Comparison of ENCODE assay signal across 14 cellular contexts in genomic region chr14:61153436-61153835, GRCh38.
A peak's percentile ranks its signal among the peaks of the same experiment; 100 is the strongest.
DNase-seq lines count a peak whose midpoint lies in the region; ATAC-seq and TF ChIP-seq lines count a peak whose summit lies in the region.
"Had no signal": no experiment of that assay in that cellular context is flagged by ENCODE, and none has a peak within 500 bp of the region (broad histone marks: within the 10 kb centered on the region; RNA-seq: fewer than 3 reads in every experiment).

No MANE protein-coding gene starts in this region.

- H3K4me1 Mint-ChIP-seq in endodermal cell = peaks cover 16% of the 10 kb centered on the region
- H3K4me1 Mint-ChIP-seq in neural crest cell = peaks cover 27% of the 10 kb centered on the region
- H3K4me1 Mint-ChIP-seq in effector memory CD8-positive, alpha-beta T cell (ENCODE audit: low read depth in 2 of 2) = no peaks in the 10 kb centered on the region
- H3K4me1 Mint-ChIP-seq in activated T-cell treated with anti-CD3 and anti-CD28 coated beads, Interleukin-2, amount 50 U/mL, for 4 hours (ENCODE audit: low read depth) = no peaks in the 10 kb centered on the region
- no peaks in the 10 kb centered on the region for H3K4me1 Mint-ChIP-seq in CD8-positive, alpha-beta T cell (ENCODE audit: low read depth)
- H3K4me1 Mint-ChIP-seq: CD8-positive, alpha-beta memory T cell had no signal

- H3K36me3 Mint-ChIP-seq in endodermal cell (ENCODE audit: low read depth) = no peaks in the 10 kb centered on the region
- H3K36me3 Mint-ChIP-seq in neural crest cell (ENCODE audit: low read depth) = no peaks in the 10 kb centered on the region
- no peaks in the 10 kb centered on the region for H3K36me3 Mint-ChIP-seq in effector memory CD8-positive, alpha-beta T cell (ENCODE audit: insufficient read depth)
- H3K36me3 Mint-ChIP-seq in activated T-cell treated with anti-CD3 and anti-CD28 coated beads, Interleukin-2, amount 50 U/mL, for 4 hours (ENCODE audit: insufficient read depth) = no peaks in the 10 kb centered on the region
- H3K36me3 Mint-ChIP-seq in activated naive CD4-positive, alpha-beta T cell treated with anti-CD3 and anti-CD28 coated beads, Interleukin-2, amount 50 U/mL, for 72 hours = no peaks in the 10 kb centered on the region
- no peaks in the 10 kb centered on the region for H3K36me3 Mint-ChIP-seq in CD8-positive, alpha-beta T cell
- H3K36me3 Mint-ChIP-seq: CD8-positive, alpha-beta memory T cell had no signal

- CTCF ChIA-PET in CD8-positive, alpha-beta T cell (lab: Charles Lee) = no interaction called here

- H3K4me1 ChIP-seq in endodermal cell (ENCODE audit: control insufficient read depth, insufficient read depth, low read length) = peaks cover 5% of the 10 kb centered on the region
- no peaks in the 10 kb centered on the region for H3K4me1 ChIP-seq in CD8-positive, alpha-beta T cell (ENCODE audit: insufficient read depth, low read length)

- no peaks in the 10 kb centered on the region for H3K27me3 Mint-ChIP-seq in endodermal cell (ENCODE audit: insufficient read depth)
- H3K27me3 Mint-ChIP-seq in neural crest cell (ENCODE audit: low read depth) = no peaks in the 10 kb centered on the region
- H3K27me3 Mint-ChIP-seq in effector memory CD8-positive, alpha-beta T cell = peaks cover 22 to 39% of the 10 kb centered on the region in 2 donors
- H3K27me3 Mint-ChIP-seq in activated T-cell treated with anti-CD3 and anti-CD28 coated beads, Interleukin-2, amount 50 U/mL, for 4 hours (ENCODE audit: low read depth) = peaks cover 12% of the 10 kb centered on the region
- H3K27me3 Mint-ChIP-seq in CD8-positive, alpha-beta T cell (ENCODE audit: low read depth) = peaks cover 16% of the 10 kb centered on the region

- no peak overlapping the region for H3K4me3 ChIP-seq in H7 (ENCODE audit: insufficient read depth, low read depth, low read length)
- H3K4me3 ChIP-seq in endodermal cell (ENCODE audit: low read length) = no peak overlapping the region
- H3K4me3 ChIP-seq in CD8-positive, alpha-beta T cell (ENCODE audit: low read depth, low read length) = no peak overlapping the region

- no peaks in the 10 kb centered on the region for H3K36me3 ChIP-seq in H7 (replicated peaks; ENCODE audit: control insufficient read depth, insufficient read depth, low read length)
- H3K36me3 ChIP-seq in endodermal cell (ENCODE audit: control insufficient read depth, insufficient read depth, low read length) = no peaks in the 10 kb centered on the region
- no peaks in the 10 kb centered on the region for H3K36me3 ChIP-seq in CD8-positive, alpha-beta T cell (ENCODE audit: insufficient read depth, low read length)

- TF ChIP-seq CTCF in endodermal cell (conservative IDR thresholded peaks at IDR 0.05) = no peak
- no peak for TF ChIP-seq CTCF in neural crest cell (conservative IDR thresholded peaks at IDR 0.05)
- no peak for TF ChIP-seq CTCF in CD8-positive, alpha-beta T cell (IDR thresholded peaks at IDR 0.05)

- H3K4me3 Mint-ChIP-seq in endodermal cell (no peak overlapping the region), neural crest cell (no peak overlapping the region)
- H3K4me3 Mint-ChIP-seq in effector memory CD8-positive, alpha-beta T cell = no peak overlapping the region
- no peak overlapping the region for H3K4me3 Mint-ChIP-seq in activated T-cell treated with anti-CD3 and anti-CD28 coated beads, Interleukin-2, amount 50 U/mL, for 4 hours
- H3K4me3 Mint-ChIP-seq in CD8-positive, alpha-beta T cell = no peak overlapping the region
- H3K4me3 Mint-ChIP-seq: CD8-positive, alpha-beta memory T cell had no signal

- WGBS in endodermal cell (ENCODE audit: insufficient coverage in 1 of 2, insufficient read length in 1 of 2), 2 experiments = 70% methylated on average over 3 of the region's 3 CpGs; no CpG with 5 or more reads in 1 of the 2 experiments

- H3K27ac Mint-ChIP-seq in endodermal cell = no peak overlapping the region
- H3K27ac Mint-ChIP-seq in neural crest cell (ENCODE audit: unreplicated experiment) = peak overlapping the region; percentile 59
- H3K27ac Mint-ChIP-seq in effector memory CD8-positive, alpha-beta T cell = no peak overlapping the region
- H3K27ac Mint-ChIP-seq in activated naive CD4-positive, alpha-beta T cell treated with anti-CD3 and anti-CD28 coated beads, Interleukin-2, amount 50 U/mL, for 72 hours = no peak overlapping the region
- H3K27ac Mint-ChIP-seq in CD8-positive, alpha-beta T cell = no peak overlapping the region

- intact Hi-C loops in CD8-positive, alpha-beta T cell (cut with DNase I, micrococcal nuclease) = no loop called here

- H3K9me3 ChIP-seq in endodermal cell (ENCODE audit: control insufficient read depth, low read length) = no peaks in the 10 kb centered on the region
- H3K9me3 ChIP-seq in CD8-positive, alpha-beta T cell (ENCODE audit: low read length) = no peaks in the 10 kb centered on the region

- no peaks in the 10 kb centered on the region for H3K9me3 Mint-ChIP-seq in endodermal cell
- peaks cover 2% of the 10 kb centered on the region for H3K9me3 Mint-ChIP-seq in neural crest cell
- peaks cover 0 to 2% of the 10 kb centered on the region in 2 donors for H3K9me3 Mint-ChIP-seq in effector memory CD8-positive, alpha-beta T cell
- no peaks in the 10 kb centered on the region for H3K9me3 Mint-ChIP-seq in activated T-cell treated with anti-CD3 and anti-CD28 coated beads, Interleukin-2, amount 50 U/mL, for 4 hours
- H3K9me3 Mint-ChIP-seq in activated naive CD4-positive, alpha-beta T cell treated with anti-CD3 and anti-CD28 coated beads, Interleukin-2, amount 50 U/mL, for 72 hours = peaks cover 0 to 4% of the 10 kb centered on the region in 2 donors
- H3K9me3 Mint-ChIP-seq in CD8-positive, alpha-beta T cell = no peaks in the 10 kb centered on the region
- H3K9me3 Mint-ChIP-seq: CD8-positive, alpha-beta memory T cell had no signal

- peak overlapping the region; percentile 87 for H3K27ac ChIP-seq in endodermal cell (ENCODE audit: low read depth, low read length)
- H3K27ac ChIP-seq in CD8-positive, alpha-beta T cell (ENCODE audit: low read depth, low read length) = no peak overlapping the region

- POLR2A ChIA-PET in CD8-positive, alpha-beta T cell (lab: Charles Lee) = no interaction called here

- DNase-seq in H7 = peak; percentile 51
- DNase-seq in NCI-H69 (lab: John Stamatoyannopoulos, UW) = peak; percentile 98
- peak; percentile 53 for DNase-seq in endodermal cell
- no peak for DNase-seq in neural crest cell (ENCODE audit: low read depth, low spot score)
- DNase-seq in effector memory CD8-positive, alpha-beta T cell = no peak
- no peak for DNase-seq in activated T-cell treated with anti-CD3 and anti-CD28 coated beads, Interleukin-2, amount 50 U/mL, for 4 hours
- DNase-seq in activated naive CD4-positive, alpha-beta T cell treated with anti-CD3 and anti-CD28 coated beads, Interleukin-2, amount 50 U/mL, for 72 hours (ENCODE audit: low spot score in 2 of 2) = no peak
- DNase-seq in CD8-positive, alpha-beta T cell = no peak
- DNase-seq: activated CD8-positive, alpha-beta memory T cell treated with anti-CD3 and anti-CD28 coated beads, Interleukin-2, amount 50 U/mL, for 4 hours; CD8-positive, alpha-beta memory T cell; erythroblast; NCI-H345; nucleus accumbens; stimulated activated naive CD4-positive, alpha-beta T cell had no signal

- H3K9ac ChIP-seq in endodermal cell (ENCODE audit: extremely low read depth, low read length, poor library complexity, severe bottlenecking) = no peak overlapping the region

- no peak for ATAC-seq in effector memory CD8-positive, alpha-beta T cell (replicated peaks)
- ATAC-seq in activated T-cell treated with anti-CD3 and anti-CD28 coated beads, Interleukin-2, amount 50 U/mL, for 4 hours = no peak
- no peak for ATAC-seq in activated naive CD4-positive, alpha-beta T cell treated with anti-CD3 and anti-CD28 coated beads, Interleukin-2, amount 50 U/mL, for 72 hours
- ATAC-seq in CD8-positive, alpha-beta T cell = no peak

- H3K27me3 ChIP-seq in H7 (ENCODE audit: control insufficient read depth, insufficient read depth, low read length) (no peaks in the 10 kb centered on the region), endodermal cell (ENCODE audit: control insufficient read depth, insufficient read depth, low read length, poor library complexity, severe bottlenecking) (no peaks in the 10 kb centered on the region)
- no peaks in the 10 kb centered on the region for H3K27me3 ChIP-seq in CD8-positive, alpha-beta T cell (ENCODE audit: insufficient read depth, low read length)

Comparison
In these comparisons a context has a peak if more than half of its experiments do, and no peak if none do; other contexts are left out.
1. DNase-seq: peak in H7 (single experiment), NCI-H69 (single experiment) and endodermal cell (single experiment); none in neural crest cell (single experiment), effector memory CD8-positive, alpha-beta T cell (0 of 3), activated T-cell treated with anti-CD3 and anti-CD28 coated beads, Interleukin-2, amount 50 U/mL, for 4 hours (single experiment), activated naive CD4-positive, alpha-beta T cell treated with anti-CD3 and anti-CD28 coated beads, Interleukin-2, amount 50 U/mL, for 72 hours (0 of 2) and CD8-positive, alpha-beta T cell (0 of 7).